10 cellular contexts compared by ENCODE assay signal in genomic region chr2:195543902-195544894, GRCh38.
DNase-seq lines count a peak whose midpoint lies in the region; ATAC-seq and TF ChIP-seq lines count a peak whose summit lies in the region.
"Had no signal": no experiment of that assay in that cellular context is flagged by ENCODE, and none has a peak within 500 bp of the region (broad histone marks: within the 10 kb centered on the region; RNA-seq: fewer than 3 reads in every experiment).

No MANE protein-coding gene starts in this region.

- H2AFZ ChIP-seq in GM23248: peak overlapping the region; percentile 52

- DNase-seq in GM23248 (peak; percentile 85), LHCN-M2 (ENCODE audit: low read depth) (peak; percentile 55), fibroblast of peridontal ligament (ENCODE audit: extremely low read depth) (peak; percentile 38), NCI-H2227 (lab: John Stamatoyannopoulos, UW; ENCODE audit: unreplicated experiment) (no peak), heart right ventricle (no peak), thyroid gland (no peak)
- no peak for DNase-seq in stimulated activated CD4-positive, alpha-beta T cell treated with anti-CD3 and anti-CD28 coated beads, Interleukin-2, amount 100 ng/mL, for 24 hours

- in situ Hi-C loops in GM23248 (cut with MboI): no loop called here

- no peaks in the 10 kb centered on the region for H4K20me1 ChIP-seq in GM23248 (ENCODE audit: insufficient read depth)

- H3K79me2 ChIP-seq in GM23248 (ENCODE audit: insufficient read depth): no peaks in the 10 kb centered on the region

- ATAC-seq in GM18502 (IDR thresholded peaks at IDR 0.05; ENCODE audit: poor library complexity, unreplicated experiment) (peak; percentile 73), heart right ventricle (no peak)

- H3K27me3 ChIP-seq in GM23248 (replicated peaks; ENCODE audit: insufficient read depth) (no peaks in the 10 kb centered on the region), heart right ventricle (peaks cover 0 to 6% (median 0%) of the 10 kb centered on the region in 7 donors), thyroid gland (no peaks in the 10 kb centered on the region)

- H3K4me3 ChIP-seq in GM23248 (peak overlapping the region; percentile 14; the same call in 1 of the 2 replicates), heart right ventricle (no peak overlapping the region), thyroid gland (replicated peaks in 1 of 3) (no peak overlapping the region)
- H3K4me3 ChIP-seq: thoracic aorta had no signal

- no peak for TF ChIP-seq CTCF in heart right ventricle (IDR thresholded peaks at IDR 0.05)
- TF ChIP-seq CTCF in thyroid gland (IDR thresholded peaks at IDR 0.05): no peak

- no peaks in the 10 kb centered on the region for H3K9me2 ChIP-seq in GM23248 (ENCODE audit: insufficient read depth)

- H3K27ac ChIP-seq in GM23248 (peak overlapping the region; percentile 55), heart right ventricle (peak overlapping the region in 1 of 10 donors; percentile 26), thyroid gland (no peak overlapping the region)
- H3K27ac ChIP-seq: KMS-11, thoracic aorta had no signal

- peaks cover 10% of the 10 kb centered on the region for H3F3A ChIP-seq in GM23248 (ENCODE audit: insufficient read depth)

- H3K9me3 ChIP-seq in GM23248 (ENCODE audit: low read depth) (no peaks in the 10 kb centered on the region), heart right ventricle (peaks cover 0 to 19% (median 7%) of the 10 kb centered on the region in 11 donors), thyroid gland (no peaks in the 10 kb centered on the region)

- intact Hi-C loops in heart right ventricle (cut with DNase I): no loop called here
- intact Hi-C loops in thyroid gland (cut with DNase I): no loop called here

- H3K36me3 ChIP-seq in GM23248 (ENCODE audit: low read depth): no peaks in the 10 kb centered on the region
- no peaks in the 10 kb centered on the region for H3K36me3 ChIP-seq in heart right ventricle
- no peaks in the 10 kb centered on the region for H3K36me3 ChIP-seq in thyroid gland
- H3K36me3 ChIP-seq: thoracic aorta had no signal

- H3K4me1 ChIP-seq in GM23248 (ENCODE audit: insufficient read depth): peaks cover 9% of the 10 kb centered on the region
- peaks cover 0 to 15% (median 0%) of the 10 kb centered on the region in 9 donors for H3K4me1 ChIP-seq in heart right ventricle
- H3K4me1 ChIP-seq in thyroid gland: no peaks in the 10 kb centered on the region

- H3K4me2 ChIP-seq in GM23248 (ENCODE audit: unreplicated experiment): peak overlapping the region; percentile 66
- H3K4me2 ChIP-seq: KMS-11 had no signal

- no peak for TF ChIP-seq POLR2A in thyroid gland (IDR thresholded peaks at IDR 0.05)

- WGBS in GM23248 (ENCODE audit: low coverage in 1 of 2, low lambda C conversion rate in 2 of 2, missing lambda C conversion rate in 2 of 2), 2 experiments: 78 to 80% methylated on average over 11 of the region's 11 CpGs
- WGBS in heart right ventricle, 2 donors: 83 to 92% methylated on average over 11 of the region's 11 CpGs
- 92 to 94% methylated on average over 11 of the region's 11 CpGs for WGBS in thyroid gland, 2 donors

- no peak overlapping the region for H3K9ac ChIP-seq in GM23248
- H3K9ac ChIP-seq: KMS-11 had no signal

Comparison
In these comparisons a context has a peak if more than half of its experiments do, and no peak if none do; other contexts are left out.
1. DNase-seq: peak in GM23248 (single experiment), LHCN-M2 (single experiment) and fibroblast of peridontal ligament (single experiment); none in NCI-H2227 (single experiment), heart right ventricle (0 of 2), stimulated activated CD4-positive, alpha-beta T cell treated with anti-CD3 and anti-CD28 coated beads, Interleukin-2, amount 100 ng/mL, for 24 hours (0 of 2) and thyroid gland (0 of 2).